8 cellular contexts compared by ENCODE assay signal in genomic region chr6:31836036-31836675, GRCh38. TPM values are rescaled to one million over a fixed set of nuclear protein-coding genes. Genes with fewer than 3 reads are reported as not detected.
A peak's percentile ranks its signal among the peaks of the same experiment; 100 is the strongest.
DNase-seq lines count a peak whose midpoint lies in the region; TF ChIP-seq lines count a peak whose summit lies in the region.

No MANE protein-coding gene starts in this region.

- TF ChIP-seq CTCF in OCI-LY7 (conservative IDR thresholded peaks at IDR 0.05; ENCODE audit: low read length): no peak

- no TSS peak for BruUV-seq in OCI-LY7 (replicated peaks; lab: Mats Ljungman, UMichigan)

- WGBS in trophoblast cell (ENCODE audit: extremely low coverage, insufficient coverage, insufficient read length): no CpG with 5 or more reads among the region's 16 CpGs

- DNase-seq in OCI-LY7 (ENCODE audit: low spot score) (peak; percentile 39), epithelial cell of prostate (ENCODE audit: low read depth, low spot score) (no peak), trophoblast cell (no peak), KG1 (lab: John Stamatoyannopoulos, UW) (no peak), superior temporal gyrus (ENCODE audit: extremely low spot score) (no peak), NOMO-1 (lab: John Stamatoyannopoulos, UW; ENCODE audit: unreplicated experiment in 2 of 2) (no peak)
- no peak for DNase-seq in activated effector memory CD4-positive, alpha-beta T cell treated with Interleukin-2 at 50 U/mL for 16 hours

- H2AFZ ChIP-seq in OCI-LY7 (ENCODE audit: low read length) (no peak overlapping the region), trophoblast cell (ENCODE audit: insufficient read depth, low read length, poor library complexity) (no peak overlapping the region)

- H3K9me3 ChIP-seq in OCI-LY7 (ENCODE audit: low read length): no peaks in the 10 kb centered on the region
- no peaks in the 10 kb centered on the region for H3K9me3 ChIP-seq in trophoblast cell (ENCODE audit: insufficient read depth, low read depth, low read length)

- peak overlapping the region; percentile 96 for H3K4me2 ChIP-seq in OCI-LY7 (ENCODE audit: low read length)
- H3K4me2 ChIP-seq in trophoblast cell (ENCODE audit: low read length): peak overlapping the region; percentile 93

- H2BK12ac ChIP-seq in trophoblast cell (ENCODE audit: low read length): no peak overlapping the region

- no peak overlapping the region for H2BK120ac ChIP-seq in trophoblast cell (ENCODE audit: insufficient read depth, low read length, poor library complexity)

- POLR2A ChIA-PET in OCI-LY7 (lab: Charles Lee): interaction anchor here (1.1 kb wide), 1 partner anchor 305 kb away, joined by 6 read pairs; no protein-coding TSS in a partner anchor

- peaks cover 79% of the 10 kb centered on the region for H3K79me2 ChIP-seq in OCI-LY7 (ENCODE audit: insufficient read depth, low read depth, low read length)
- H3K79me2 ChIP-seq in trophoblast cell (ENCODE audit: control insufficient read depth, insufficient read depth, low read length, poor library complexity): peaks cover 18% of the 10 kb centered on the region

- peak overlapping the region; percentile 98 for H3K4ac ChIP-seq in trophoblast cell (ENCODE audit: low read depth, low read length)

- H3K36me3 ChIP-seq in OCI-LY7 (ENCODE audit: insufficient read depth, low read length) (peaks cover 64% of the 10 kb centered on the region), trophoblast cell (ENCODE audit: control insufficient read depth in 1 of 2, insufficient read depth in 2 of 2, low read length in 2 of 2) (peaks cover 35 to 47% of the 10 kb centered on the region in 2 experiments)

- H3K14ac ChIP-seq in trophoblast cell (ENCODE audit: low read length): peak overlapping the region; percentile 14

- H3K18ac ChIP-seq in trophoblast cell (ENCODE audit: low read length): peak overlapping the region; percentile 51

- no peaks in the 10 kb centered on the region for H3K9me2 ChIP-seq in OCI-LY7 (ENCODE audit: insufficient read depth, low read length)

- intact Hi-C loops in OCI-LY7 (cut with micrococcal nuclease; ENCODE audit: unreplicated experiment): loop anchor here (10.0 kb wide), 1 partner anchor 341 kb away; the partner anchor contains the start of gene MICB

- H2BK5ac ChIP-seq in trophoblast cell (ENCODE audit: low read depth, low read length, poor library complexity): peak overlapping the region; percentile 12

- no peak overlapping the region for H4K12ac ChIP-seq in trophoblast cell (ENCODE audit: low read depth, low read length)

- CTCF ChIA-PET in OCI-LY7 (lab: Charles Lee; ENCODE audit: unreplicated experiment): no interaction called here

- peaks cover 16% of the 10 kb centered on the region for H3K79me1 ChIP-seq in trophoblast cell (ENCODE audit: low read length)

- H3K9ac ChIP-seq in trophoblast cell (ENCODE audit: low read length): peak overlapping the region; percentile 33

- no peak overlapping the region for H4K8ac ChIP-seq in trophoblast cell (ENCODE audit: low read depth, low read length)

- H2AK5ac ChIP-seq in trophoblast cell (ENCODE audit: low read length): no peak overlapping the region

- no peak overlapping the region for H4K91ac ChIP-seq in trophoblast cell (ENCODE audit: low read depth, low read length)

- H3K4me3 ChIP-seq in GM08714 (ENCODE audit: low read length) (peak overlapping the region; percentile 98), OCI-LY7 (ENCODE audit: low read depth, low read length, poor library complexity, severe bottlenecking) (peak overlapping the region; percentile 99), trophoblast cell (ENCODE audit: low read depth, low read length) (peak overlapping the region; percentile 62)

- no peak overlapping the region for H3K23ac ChIP-seq in trophoblast cell (ENCODE audit: low read length)

- H4K20me1 ChIP-seq in OCI-LY7 (ENCODE audit: insufficient read depth, low read length): peaks cover 39% of the 10 kb centered on the region

- H3K27ac ChIP-seq in OCI-LY7 (ENCODE audit: low read depth, low read length, poor library complexity, severe bottlenecking): peak overlapping the region; percentile 95
- H3K27ac ChIP-seq in epithelial cell of prostate: peak overlapping the region; percentile 87
- peak overlapping the region; percentile 37 for H3K27ac ChIP-seq in trophoblast cell (ENCODE audit: low read depth, low read length)

- peaks cover 59% of the 10 kb centered on the region for H3K4me1 ChIP-seq in OCI-LY7 (ENCODE audit: insufficient read depth, low read length, poor library complexity, severe bottlenecking)
- peaks cover 11 to 17% of the 10 kb centered on the region in 2 experiments for H3K4me1 ChIP-seq in trophoblast cell (ENCODE audit: control insufficient read depth in 1 of 2, insufficient read depth in 2 of 2, low read length in 2 of 2)

- no peaks in the 10 kb centered on the region for H3K27me3 ChIP-seq in trophoblast cell (ENCODE audit: insufficient read depth, low read length)

RNA-seq across cellular contexts. Expression of gene HSPA1B, which starts 8.6 kb away (rescaled TPM):
- 160 and 177 TPM in 2 replicates for total RNA-seq in OCI-LY7 (2014; rRNA removed; shearing (Covaris generic))
- 40.1 and 60.9 TPM in 2 replicates for total RNA-seq in OCI-LY7 (2022)
- polyA plus RNA-seq in trophoblast cell (2013): 125 and 135 TPM in 2 replicates

RNA-seq across cellular contexts. Expression of gene HSPA1A, which starts 20.8 kb away (rescaled TPM):
- 0.22 and 0.41 TPM in 2 replicates for total RNA-seq in OCI-LY7 (2014; rRNA removed; shearing (Covaris generic))
- 0.81 and 2.2 TPM in 2 replicates for total RNA-seq in OCI-LY7 (2022)
- 93.2 and 100 TPM in 2 replicates for polyA plus RNA-seq in trophoblast cell (2013)

RNA-seq across cellular contexts. Expression of gene HSPA1L, which starts 21.1 kb away (rescaled TPM):
- total RNA-seq in OCI-LY7 (2014; rRNA removed; shearing (Covaris generic)): 0.19 TPM in 1 of 2 replicates, not detected in the other
- total RNA-seq in OCI-LY7 (2022): 0.15 and 0.49 TPM in 2 replicates
- polyA plus RNA-seq in trophoblast cell (2013): 0.87 and 0.94 TPM in 2 replicates

RNA-seq across cellular contexts. Expression of gene NEU1, which starts 26.5 kb away (rescaled TPM):
- total RNA-seq in OCI-LY7 (2014; rRNA removed; shearing (Covaris generic)): 5.5 and 7.0 TPM in 2 replicates
- total RNA-seq in OCI-LY7 (2022): 10.6 and 13.4 TPM in 2 replicates
- 104 and 109 TPM in 2 replicates for polyA plus RNA-seq in trophoblast cell (2013)

RNA-seq across cellular contexts. Expression of gene LSM2, which starts 29.4 kb away (rescaled TPM):
- total RNA-seq in OCI-LY7 (2014; rRNA removed; shearing (Covaris generic)): 65.2 and 78.4 TPM in 2 replicates
- 78.0 and 82.6 TPM in 2 replicates for total RNA-seq in OCI-LY7 (2022)
- polyA plus RNA-seq in trophoblast cell (2013): 109 and 111 TPM in 2 replicates

Comparison
In these comparisons a context has a peak if more than half of its experiments do, and no peak if none do; other contexts are left out.
1. H3K27ac ChIP-seq: peak in every context shown above with its lines; median percentile 95 in OCI-LY7; 87 in epithelial cell of prostate; 37 in trophoblast cell.